Comparison of ENCODE assay signal across 8 cellular contexts in genomic region chr12:102120886-102121285, GRCh38. TPM values are rescaled to one million over a fixed set of nuclear protein-coding genes. Genes with fewer than 3 reads are reported as not detected.
DNase-seq lines count a peak whose midpoint lies in the region; ATAC-seq and TF ChIP-seq lines count a peak whose summit lies in the region.

No MANE protein-coding gene starts in this region.

- peak overlapping the region; percentile 96 for H3K9ac ChIP-seq in SU-DHL-6 (ENCODE audit: low read length)
- no peak overlapping the region for H3K9ac ChIP-seq in skeletal muscle tissue (ENCODE audit: low read depth in 1 of 3, low read length in 3 of 3)

- CTCF ChIA-PET in HEK293 (lab: Yijun Ruan, JAX): interaction anchor here (0.7 kb wide), 1 partner anchor 71 kb away, joined by 3 read pairs; no protein-coding TSS in a partner anchor

- DNase-seq in Caki2 (ENCODE audit: low read depth): peak; percentile 21
- DNase-seq in fibroblast of peridontal ligament (ENCODE audit: extremely low read depth): peak; percentile 25
- no peak for DNase-seq in NCI-H1048 (lab: John Stamatoyannopoulos, UW)

- H3K36me3 ChIP-seq in HEK293 (ENCODE audit: control insufficient read depth in 2 of 2, insufficient read depth in 1 of 2, low read length in 2 of 2): peaks cover 27 to 42% of the 10 kb centered on the region in 2 experiments
- H3K36me3 ChIP-seq in SU-DHL-6 (ENCODE audit: low read length): peaks cover 38% of the 10 kb centered on the region
- peaks cover 0 to 7% (median 7%) of the 10 kb centered on the region in 3 donors for H3K36me3 ChIP-seq in skeletal muscle tissue (ENCODE audit: control insufficient read depth in 3 of 3, insufficient read depth in 3 of 3, low read length in 3 of 3)

- in situ Hi-C loops in Caki2 (cut with HindIII; ENCODE audit: low pct_unique_long_range_greater_than_20kb, low sequenced_read_pairs): no loop called here

- peaks cover 65% of the 10 kb centered on the region for H3K79me2 ChIP-seq in SU-DHL-6 (ENCODE audit: insufficient read depth, low read length)

- peak overlapping the region; percentile 70 for H3K27ac ChIP-seq in HEK293 (ENCODE audit: extremely low read depth, low read depth, low read length)
- H3K27ac ChIP-seq in SU-DHL-6 (ENCODE audit: low read depth, low read length): peak overlapping the region; percentile 79
- no peak overlapping the region for H3K27ac ChIP-seq in skeletal muscle tissue (ENCODE audit: low read depth, low read length)

- H3K4me1 ChIP-seq in HEK293 (ENCODE audit: control insufficient read depth, insufficient read depth, low read length): 0 out of 2 replicates have a peak, but pooled peaks cover 2% of the 10 kb centered on the region
- H3K4me1 ChIP-seq in skeletal muscle tissue (ENCODE audit: control insufficient read depth in 3 of 3, insufficient read depth in 3 of 3, low read length in 3 of 3): peaks cover 7 to 17% (median 11%) of the 10 kb centered on the region in 3 donors

- peak overlapping the region; percentile 52 for H2AFZ ChIP-seq in SU-DHL-6 (ENCODE audit: low read depth, low read length, severe bottlenecking)

- H3K9me3 ChIP-seq in HEK293 (ENCODE audit: control insufficient read depth, insufficient read depth, low read depth, low read length): no peaks in the 10 kb centered on the region
- H3K9me3 ChIP-seq in SU-DHL-6 (ENCODE audit: insufficient read depth, low read length): no peaks in the 10 kb centered on the region
- no peaks in the 10 kb centered on the region for H3K9me3 ChIP-seq in skeletal muscle tissue (ENCODE audit: control insufficient read depth in 3 of 3, low read length in 3 of 3)

- H3K4me3 ChIP-seq in HEK293 (ENCODE audit: low read depth, low read length) (peak overlapping the region; percentile 98), SU-DHL-6 (ENCODE audit: insufficient read depth, low read length, poor library complexity, severe bottlenecking) (peak overlapping the region; percentile 80), skeletal muscle tissue (ENCODE audit: low read length in 3 of 3) (peak overlapping the region in 2 of 3 donors; percentile 94 to 97)

- POLR2A ChIA-PET in HEK293 (lab: Yijun Ruan, JAX): interaction anchor here (1.1 to 1.4 kb wide), 2 partner anchors 9 to 22 kb away, joined by 3 to 5 read pairs; no protein-coding TSS in a partner anchor

- H3F3A ChIP-seq in SU-DHL-6 (ENCODE audit: insufficient read depth): peaks cover 8% of the 10 kb centered on the region; the same call in 1 of the 2 replicates

- H3K4me2 ChIP-seq in SU-DHL-6 (ENCODE audit: low read depth, low read length, poor library complexity, severe bottlenecking): peak overlapping the region; percentile 85

- TF ChIP-seq CTCF in HEK293 (tag by site-specific recombination; IDR thresholded peaks at IDR 0.05) (no peak), SU-DHL-6 (IDR thresholded peaks at IDR 0.05; ENCODE audit: insufficient read depth, low read length, poor library complexity, severe bottlenecking) (no peak)

- no peaks in the 10 kb centered on the region for H3K9me2 ChIP-seq in SU-DHL-6 (replicated peaks; ENCODE audit: insufficient read depth, low read length)

- H3K27me3 ChIP-seq in SU-DHL-6 (ENCODE audit: low read length): no peaks in the 10 kb centered on the region
- no peaks in the 10 kb centered on the region for H3K27me3 ChIP-seq in skeletal muscle tissue (ENCODE audit: control insufficient read depth in 3 of 3, insufficient read depth in 3 of 3, low read length in 3 of 3)

- H4K20me1 ChIP-seq in SU-DHL-6 (ENCODE audit: low read depth, low read length): peaks cover 3% of the 10 kb centered on the region; the same call in 1 of the 2 replicates

- ATAC-seq in GM18519 (IDR thresholded peaks at IDR 0.05; ENCODE audit: low FRiP score, unreplicated experiment) (no peak), GM21447 (IDR thresholded peaks at IDR 0.05; ENCODE audit: unreplicated experiment) (no peak)

TF ChIP-seq in HEK293, 187 proteins besides CTCF, POLR2A, EP300 and RAD21:
- TF ChIP-seq ZNF169 (tag by site-specific recombination; IDR thresholded peaks at IDR 0.05) (no peak), ZBTB21 (tag by site-specific recombination; IDR thresholded peaks at IDR 0.05) (no peak), ZNF311 (tag by site-specific recombination; IDR thresholded peaks at IDR 0.05; ENCODE audit: borderline replicate concordance) (no peak), ZNF623 (tag by site-specific recombination; IDR thresholded peaks at IDR 0.05) (no peak), WT1 (tag by site-specific recombination; IDR thresholded peaks at IDR 0.05) (no peak), ZNF335 (tag by site-specific recombination; conservative IDR thresholded peaks at IDR 0.05) (peak; percentile 10; the same call in 1 of the 2 replicates)

RNA-seq across cellular contexts. Expression of gene PARPBP, which starts 0.9 kb away (rescaled TPM):
- 10.9 and 13.9 TPM in 2 replicates for total RNA-seq in Caki2 (2014; rRNA removed; shearing (Covaris generic); ENCODE audit: low replicate concordance)
- 4.7 TPM for total RNA-seq in skeletal muscle tissue

RNA-seq across cellular contexts. Expression of gene NUP37, which starts 1.0 kb away (rescaled TPM):
- total RNA-seq in Caki2 (2014; rRNA removed; shearing (Covaris generic); ENCODE audit: low replicate concordance): 77.0 and 88.6 TPM in 2 replicates
- total RNA-seq in skeletal muscle tissue: 16.2 TPM

RNA-seq across cellular contexts. Expression of gene WASHC3, which starts 59.1 kb away (rescaled TPM):
- total RNA-seq in Caki2 (2014; rRNA removed; shearing (Covaris generic); ENCODE audit: low replicate concordance): 82.6 and 86.2 TPM in 2 replicates
- total RNA-seq in skeletal muscle tissue: 40.7 TPM
